In the genomic region with DNA sequence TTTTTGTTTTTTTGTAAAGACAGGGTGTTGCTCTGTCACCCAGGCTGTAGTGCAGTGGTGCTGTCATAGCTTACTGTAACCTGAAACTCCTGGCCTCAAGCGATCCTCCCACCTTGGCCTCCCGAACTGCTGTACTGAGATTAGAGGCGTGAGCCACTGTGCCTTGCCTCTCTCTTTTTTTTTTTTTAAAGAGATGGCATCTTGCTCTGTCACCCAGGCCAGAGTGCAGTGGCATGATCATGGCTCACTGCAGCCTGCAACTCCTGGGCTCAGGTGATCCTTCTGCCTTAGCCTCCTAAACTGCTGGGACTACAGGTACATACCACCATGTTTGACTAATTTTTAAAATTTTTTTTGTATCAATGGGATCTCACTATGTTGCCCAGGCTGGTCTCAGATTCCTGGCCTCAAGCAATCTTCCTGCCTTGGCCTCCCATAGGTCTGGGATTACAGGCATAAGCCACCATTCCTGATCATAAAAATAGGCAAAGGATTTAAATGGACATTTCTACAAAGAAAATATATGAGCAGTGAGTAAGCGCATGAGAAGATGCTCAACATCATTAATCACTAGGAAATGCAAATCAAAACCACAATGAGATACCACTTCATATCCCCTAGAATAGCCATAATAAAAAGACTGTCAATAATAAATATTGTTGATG, we compare ENCODE assay signal across 15 cellular contexts.
"Had no signal": no experiment of that assay in that cellular context is flagged by ENCODE, and none has a peak within 500 bp of the region (broad histone marks: within the 10 kb centered on the region; RNA-seq: fewer than 3 reads in every experiment).

No MANE protein-coding gene starts in this region.

- H3K27me3 ChIP-seq: cardiac muscle cell, right atrium auricular region, suprapubic skin had no signal

- H3K4me3 ChIP-seq: cardiac muscle cell, right atrium auricular region, suprapubic skin had no signal

- H3K4me1 ChIP-seq: right atrium auricular region, suprapubic skin had no signal

- DNase-seq: activated CD4-positive, alpha-beta T cell treated with anti-CD3 and anti-CD28 coated beads, Interleukin-2, amount 50 U/mL, for 1 hour; activated CD8-positive, alpha-beta memory T cell treated with anti-CD3 and anti-CD28 coated beads for 24 hours; activated naive CD4-positive, alpha-beta T cell treated with Interleukin-2 at 50 U/mL for 16 hours; aorta; erythroblast; left ventricle myocardium superior; posterior cingulate gyrus; small intestine; stimulated activated CD4-positive, alpha-beta T cell treated with anti-CD3 and anti-CD28 coated beads, Interleukin-4, amount 100 ng/mL, for 24 hours; stimulated activated naive CD8-positive, alpha-beta T cell treated with anti-CD3 and anti-CD28 coated beads, Interleukin-15, Interleukin-2, amounts not matched to agents 100 U/mL and 50 U/mL, for 24 hours had no signal

- H3K36me3 ChIP-seq: cardiac muscle cell, right atrium auricular region, suprapubic skin had no signal

- H3K9me3 ChIP-seq: right atrium auricular region, suprapubic skin had no signal

- ATAC-seq: activated CD4-positive, CD25-positive, alpha-beta regulatory T cell treated with anti-CD3 and anti-CD28 coated beads, Interleukin-2, amount 50 U/mL, for 24 hours; left ventricle myocardium superior; natural killer cell treated with Interleukin-12 subunit alpha and Interleukin-12 subunit beta and Interleukin-15 and Interleukin-18, amount 100 ng/mL, for 72 hours; stimulated activated naive CD8-positive, alpha-beta T cell treated with anti-CD3 and anti-CD28 coated beads, Interleukin-15, Interleukin-2, amounts not matched to agents 100 U/mL and 50 U/mL, for 24 hours had no signal

- H3K27ac ChIP-seq: cardiac muscle cell, right atrium auricular region, suprapubic skin had no signal
